In genomic region chr12:48021485-48022179, GRCh38 we compare ENCODE assay signal across 12 cellular contexts. TPM values are rescaled to one million over a fixed set of nuclear protein-coding genes. Genes with fewer than 3 reads are reported as not detected.
A peak's percentile ranks its signal among the peaks of the same experiment; 100 is the strongest.
DNase-seq lines count a peak whose midpoint lies in the region; ATAC-seq and TF ChIP-seq lines count a peak whose summit lies in the region.
"Had no signal": no experiment of that assay in that cellular context is flagged by ENCODE, and none has a peak within 500 bp of the region (broad histone marks: within the 10 kb centered on the region; RNA-seq: fewer than 3 reads in every experiment).

No MANE protein-coding gene starts in this region.

- H3K27me3 Mint-ChIP-seq in progenitor cell of endocrine pancreas (peaks cover 21% of the 10 kb centered on the region), CD14-positive monocyte (ENCODE audit: low read depth in 3 of 3) (peaks cover 7 to 21% (median 18%) of the 10 kb centered on the region in 3 donors)

- H3K4me1 Mint-ChIP-seq in progenitor cell of endocrine pancreas (ENCODE audit: low read depth) (peaks cover 44% of the 10 kb centered on the region), CD14-positive monocyte (no peaks in the 10 kb centered on the region)
- H3K4me1 Mint-ChIP-seq: activated naive CD4-positive, alpha-beta T cell treated with anti-CD3 and anti-CD28 coated beads, Interleukin-2, amount 50 U/mL, for 24 hours had no signal

- intact Hi-C loops in CD14-positive monocyte (cut with micrococcal nuclease): no loop called here

- H3K27ac Mint-ChIP-seq in progenitor cell of endocrine pancreas: peak overlapping the region; percentile 35
- H3K27ac Mint-ChIP-seq in CD14-positive monocyte: peak overlapping the region in 1 of 7 donors; percentile 17

- H3K4me3 Mint-ChIP-seq in progenitor cell of endocrine pancreas (ENCODE audit: low read depth): peak overlapping the region; percentile 23
- no peak overlapping the region for H3K4me3 Mint-ChIP-seq in CD14-positive monocyte
- H3K4me3 Mint-ChIP-seq: activated naive CD4-positive, alpha-beta T cell treated with anti-CD3 and anti-CD28 coated beads, Interleukin-2, amount 50 U/mL, for 24 hours had no signal

- H3K36me3 Mint-ChIP-seq in progenitor cell of endocrine pancreas (ENCODE audit: insufficient read depth) (no peaks in the 10 kb centered on the region), CD14-positive monocyte (no peaks in the 10 kb centered on the region)
- H3K36me3 Mint-ChIP-seq: activated naive CD4-positive, alpha-beta T cell treated with anti-CD3 and anti-CD28 coated beads, Interleukin-2, amount 50 U/mL, for 24 hours had no signal

- DNase-seq in SIG-M5 treated with dmso at 0.1 percent for 504 hours (lab: John Stamatoyannopoulos, UW; ENCODE audit: unreplicated experiment) (peak; percentile 22), SIG-M5 (lab: John Stamatoyannopoulos, UW) (no peak), NCI-H2081 (lab: John Stamatoyannopoulos, UW) (peak; percentile 58 to 83), ecto neural progenitor cell (ENCODE audit: low spot score) (peak; percentile 75), progenitor cell of endocrine pancreas (ENCODE audit: low spot score, unreplicated experiment) (no peak), CD14-positive monocyte (ENCODE audit: low spot score) (no peak), RPMI8226 (no peak)
- DNase-seq: activated CD4-positive, alpha-beta T cell treated with anti-CD3 and anti-CD28 coated beads, Interleukin-2, amount 50 U/mL, for 48 hours; cortex of kidney had no signal

- H3K9me3 Mint-ChIP-seq in progenitor cell of endocrine pancreas (ENCODE audit: low read depth) (no peaks in the 10 kb centered on the region), CD14-positive monocyte (no peaks in the 10 kb centered on the region)
- H3K9me3 Mint-ChIP-seq: activated naive CD4-positive, alpha-beta T cell treated with anti-CD3 and anti-CD28 coated beads, Interleukin-2, amount 50 U/mL, for 24 hours had no signal

- TF ChIP-seq CTCF in progenitor cell of endocrine pancreas (IDR thresholded peaks at IDR 0.05; ENCODE audit: unreplicated experiment) (no peak), CD14-positive monocyte (IDR thresholded peaks at IDR 0.05) (no peak)

- no peak for ATAC-seq in HG03280 (IDR thresholded peaks at IDR 0.05; ENCODE audit: unreplicated experiment)

RNA-seq across cellular contexts. Expression of gene COL2A1, which starts 17.4 kb away (rescaled TPM):
- total RNA-seq in progenitor cell of endocrine pancreas: 424 and 446 TPM in 2 replicates
- polyA plus RNA-seq in CD14-positive monocyte: not detected
- total RNA-seq: glomerular endothelial cell had no signal

RNA-seq across cellular contexts. Expression of gene TMEM106C, which starts 58.2 kb away (rescaled TPM):
- total RNA-seq in progenitor cell of endocrine pancreas: 76.1 and 83.9 TPM in 2 replicates
- 1 to 10 TPM; 8.7 to 9.7 TPM for polyA plus RNA-seq in CD14-positive monocyte

Comparison
In these comparisons a context has a peak if more than half of its experiments do, and no peak if none do; other contexts are left out.
1. DNase-seq: peak in SIG-M5 treated with dmso at 0.1 percent for 504 hours (single experiment), NCI-H2081 (2 of 2) and ecto neural progenitor cell (single experiment); none in SIG-M5 (single experiment), progenitor cell of endocrine pancreas (single experiment), CD14-positive monocyte (single experiment) and RPMI8226 (single experiment).